In the genomic region with DNA sequence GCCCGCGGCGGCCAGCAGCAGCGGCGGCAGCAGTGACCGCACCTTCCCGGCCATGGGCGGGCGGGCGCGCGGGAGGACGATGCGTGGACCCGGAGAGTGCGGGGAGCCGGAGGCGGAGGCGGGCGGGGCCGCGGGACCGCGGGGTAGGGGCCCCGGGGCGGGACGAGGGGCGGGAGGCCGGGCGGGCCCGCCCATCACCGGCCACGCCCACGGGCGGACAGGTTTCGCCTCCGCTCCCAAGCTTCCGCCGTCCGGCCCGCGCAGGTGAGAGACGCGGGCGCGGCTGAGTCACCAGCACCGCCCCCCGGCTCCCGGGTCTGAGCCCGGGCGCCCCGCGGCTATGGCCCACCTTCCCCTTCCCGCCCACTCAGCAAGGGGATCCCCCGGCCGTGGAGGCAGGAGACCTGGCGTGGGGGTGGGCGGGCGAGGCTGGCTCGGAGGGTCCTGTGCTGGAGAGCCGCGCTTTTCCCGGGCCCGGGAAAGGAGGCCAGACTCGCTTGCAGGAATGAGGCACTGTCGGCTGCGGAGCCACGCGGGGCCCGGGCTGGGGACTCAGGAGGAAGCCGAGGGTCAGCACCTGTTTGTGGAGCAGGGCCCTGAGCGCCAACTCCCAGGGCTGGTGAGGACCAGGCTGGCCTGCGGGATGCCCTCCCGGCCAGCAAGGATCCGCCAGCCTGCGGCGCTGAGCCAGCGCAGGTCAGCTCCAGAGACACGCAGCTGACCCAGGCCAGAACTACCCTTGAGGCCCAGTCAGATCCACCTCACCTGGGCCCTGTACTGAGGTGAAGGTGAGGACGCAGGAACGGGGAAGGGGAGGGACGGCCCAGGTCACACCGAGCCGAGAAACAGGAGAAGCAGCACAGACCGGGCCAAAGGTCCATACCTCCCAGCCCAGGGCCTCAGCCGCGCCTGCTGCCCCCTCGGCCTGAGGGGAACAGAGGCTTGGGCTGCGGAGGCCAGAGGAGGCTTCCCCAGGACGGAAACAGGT, we compare ENCODE assay signal across 1 cellular context.
TF ChIP-seq lines count a peak whose summit lies in the region.

A gene (minus strand): TSS at position 118 of the 988 bp plus-strand sequence. CDS start 64 bp downstream, at position 54.

TF ChIP-seq in HepG2, 621 proteins besides CTCF, POLR2A, EP300 and RAD21 (continued from another document and continues in another):
- TF ChIP-seq ZFP90 (CRISPR knock-in tag; IDR thresholded peaks at IDR 0.05; ENCODE audit: borderline replicate concordance) (no peak), SIX1 (CRISPR knock-in tag; IDR thresholded peaks at IDR 0.05; ENCODE audit: borderline replicate concordance) (no peak), ZNF207 (IDR thresholded peaks at IDR 0.05; ENCODE audit: borderline replicate concordance) (no peak), THAP11 (CRISPR knock-in tag; IDR thresholded peaks at IDR 0.05) (no peak), NAIF1 (CRISPR knock-in tag; IDR thresholded peaks at IDR 0.05; ENCODE audit: borderline replicate concordance) (no peak), GATA4 (IDR thresholded peaks at IDR 0.05; ENCODE audit: borderline replicate concordance, low read depth) (peak; percentile 38; the same call in 1 of the 2 replicates), SRSF9 (IDR thresholded peaks at IDR 0.05; ENCODE audit: borderline replicate concordance, insufficient read depth, low read depth, low read length, poor library complexity, severe bottlenecking) (no peak), HOXA7 (CRISPR knock-in tag; IDR thresholded peaks at IDR 0.05) (no peak), ONECUT2 (CRISPR knock-in tag; IDR thresholded peaks at IDR 0.05) (no peak), ZNF205 (CRISPR knock-in tag; IDR thresholded peaks at IDR 0.05) (0 out of 2 replicates have a peak, but pooled peaks have one; percentile 20), KDM1A (CRISPR knock-in tag; IDR thresholded peaks at IDR 0.05) (no peak), ZNF749 (CRISPR knock-in tag; IDR thresholded peaks at IDR 0.05; ENCODE audit: borderline replicate concordance) (no peak), CREB1 (IDR thresholded peaks at IDR 0.05) (no peak), CREB1 (CRISPR knock-in tag; IDR thresholded peaks at IDR 0.05) (no peak), ZIK1 (CRISPR knock-in tag; IDR thresholded peaks at IDR 0.05; ENCODE audit: borderline replicate concordance, low read depth) (no peak), MIER3 (CRISPR knock-in tag; IDR thresholded peaks at IDR 0.05; ENCODE audit: borderline replicate concordance) (no peak; the same call in 1 of the 2 replicates), ZNF7 (CRISPR knock-in tag; IDR thresholded peaks at IDR 0.05) (no peak), NFATC3 (CRISPR knock-in tag; IDR thresholded peaks at IDR 0.05) (no peak), EZH2 (conservative IDR thresholded peaks at IDR 0.05; ENCODE audit: low read depth, low read length) (no peak), ZNF251 (CRISPR knock-in tag; IDR thresholded peaks at IDR 0.05) (peak; percentile 24; the same call in 1 of the 2 replicates), ZNF460 (CRISPR knock-in tag; IDR thresholded peaks at IDR 0.05; ENCODE audit: borderline replicate concordance) (no peak), MED13 (CRISPR knock-in tag; IDR thresholded peaks at IDR 0.05) (peak; percentile 78), ZNF367 (CRISPR knock-in tag; IDR thresholded peaks at IDR 0.05; ENCODE audit: borderline replicate concordance) (no peak), PCBP2 (optimal IDR thresholded peaks at IDR 0.05; ENCODE audit: low read depth, low read length, poor library complexity, severe bottlenecking) (no peak), ZNF383 (CRISPR knock-in tag; IDR thresholded peaks at IDR 0.05; ENCODE audit: borderline replicate concordance) (no peak), ZNF550 (CRISPR knock-in tag; IDR thresholded peaks at IDR 0.05; ENCODE audit: borderline replicate concordance) (no peak), ZNF33A (CRISPR knock-in tag; IDR thresholded peaks at IDR 0.05; ENCODE audit: borderline replicate concordance) (no peak), HES4 (CRISPR knock-in tag; IDR thresholded peaks at IDR 0.05; ENCODE audit: borderline replicate concordance) (peak; percentile 51; the same call in 1 of the 2 replicates), ZNF510 (CRISPR knock-in tag; IDR thresholded peaks at IDR 0.05; ENCODE audit: low read depth) (no peak), FOSL2 (CRISPR knock-in tag; IDR thresholded peaks at IDR 0.05) (peak; percentile 83), POLR2G (IDR thresholded peaks at IDR 0.05; ENCODE audit: low read depth, low read length) (peak; percentile 82), ZNF713 (CRISPR knock-in tag; IDR thresholded peaks at IDR 0.05) (no peak), JARID2 (CRISPR knock-in tag; IDR thresholded peaks at IDR 0.05; ENCODE audit: insufficient replicate concordance) (no peak), ZNF431 (CRISPR knock-in tag; IDR thresholded peaks at IDR 0.05; ENCODE audit: borderline replicate concordance, low read depth) (peak; percentile 84), MXI1 (IDR thresholded peaks at IDR 0.05; ENCODE audit: borderline replicate concordance, low read depth, low read length) (peak; percentile 44; the same call in 1 of the 3 replicates), ATF7-NPFF (CRISPR knock-in tag; IDR thresholded peaks at IDR 0.05; ENCODE audit: low read depth) (peak; percentile 52), SALL2 (CRISPR knock-in tag; IDR thresholded peaks at IDR 0.05) (0 out of 2 replicates have a peak, but pooled peaks have one; percentile 46), ZNF20 (CRISPR knock-in tag; IDR thresholded peaks at IDR 0.05) (no peak), AKAP8 (CRISPR knock-in tag; IDR thresholded peaks at IDR 0.05) (no peak)
- TF ChIP-seq, protein P1, sequence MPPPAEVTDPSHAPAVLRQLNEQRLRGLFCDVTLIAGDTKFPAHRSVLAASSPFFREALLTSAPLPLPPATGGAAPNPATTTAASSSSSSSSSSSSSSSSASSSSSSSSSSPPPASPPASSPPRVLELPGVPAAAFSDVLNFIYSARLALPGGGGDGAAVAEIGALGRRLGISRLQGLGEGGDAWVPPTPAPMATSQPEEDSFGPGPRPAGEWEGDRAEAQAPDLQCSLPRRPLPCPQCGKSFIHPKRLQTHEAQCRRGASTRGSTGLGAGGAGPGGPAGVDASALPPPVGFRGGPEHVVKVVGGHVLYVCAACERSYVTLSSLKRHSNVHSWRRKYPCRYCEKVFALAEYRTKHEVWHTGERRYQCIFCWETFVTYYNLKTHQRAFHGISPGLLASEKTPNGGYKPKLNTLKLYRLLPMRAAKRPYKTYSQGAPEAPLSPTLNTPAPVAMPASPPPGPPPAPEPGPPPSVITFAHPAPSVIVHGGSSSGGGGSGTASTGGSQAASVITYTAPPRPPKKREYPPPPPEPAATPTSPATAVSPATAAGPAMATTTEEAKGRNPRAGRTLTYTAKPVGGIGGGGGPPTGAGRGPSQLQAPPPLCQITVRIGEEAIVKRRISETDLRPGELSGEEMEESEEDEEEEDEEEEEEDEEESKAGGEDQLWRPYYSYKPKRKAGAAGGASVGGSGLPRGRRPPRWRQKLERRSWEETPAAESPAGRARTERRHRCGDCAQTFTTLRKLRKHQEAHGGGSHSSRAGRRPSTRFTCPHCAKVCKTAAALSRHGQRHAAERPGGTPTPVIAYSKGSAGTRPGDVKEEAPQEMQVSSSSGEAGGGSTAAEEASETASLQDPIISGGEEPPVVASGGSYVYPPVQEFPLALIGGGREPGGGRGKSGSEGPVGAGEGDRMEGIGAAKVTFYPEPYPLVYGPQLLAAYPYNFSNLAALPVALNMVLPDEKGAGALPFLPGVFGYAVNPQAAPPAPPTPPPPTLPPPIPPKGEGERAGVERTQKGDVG (CRISPR knock-in tag; IDR thresholded peaks at IDR 0.05; ENCODE audit: borderline replicate concordance): no peak
- TF ChIP-seq, protein P2, sequence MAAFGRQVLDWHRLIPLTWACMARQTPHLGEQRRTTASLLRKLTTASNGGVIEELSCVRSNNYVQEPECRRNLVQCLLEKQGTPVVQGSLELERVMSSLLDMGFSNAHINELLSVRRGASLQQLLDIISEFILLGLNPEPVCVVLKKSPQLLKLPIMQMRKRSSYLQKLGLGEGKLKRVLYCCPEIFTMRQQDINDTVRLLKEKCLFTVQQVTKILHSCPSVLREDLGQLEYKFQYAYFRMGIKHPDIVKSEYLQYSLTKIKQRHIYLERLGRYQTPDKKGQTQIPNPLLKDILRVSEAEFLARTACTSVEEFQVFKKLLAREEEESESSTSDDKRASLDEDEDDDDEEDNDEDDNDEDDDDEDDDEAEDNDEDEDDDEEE (CRISPR knock-in tag; IDR thresholded peaks at IDR 0.05): no peak
- TF ChIP-seq, protein P3, sequence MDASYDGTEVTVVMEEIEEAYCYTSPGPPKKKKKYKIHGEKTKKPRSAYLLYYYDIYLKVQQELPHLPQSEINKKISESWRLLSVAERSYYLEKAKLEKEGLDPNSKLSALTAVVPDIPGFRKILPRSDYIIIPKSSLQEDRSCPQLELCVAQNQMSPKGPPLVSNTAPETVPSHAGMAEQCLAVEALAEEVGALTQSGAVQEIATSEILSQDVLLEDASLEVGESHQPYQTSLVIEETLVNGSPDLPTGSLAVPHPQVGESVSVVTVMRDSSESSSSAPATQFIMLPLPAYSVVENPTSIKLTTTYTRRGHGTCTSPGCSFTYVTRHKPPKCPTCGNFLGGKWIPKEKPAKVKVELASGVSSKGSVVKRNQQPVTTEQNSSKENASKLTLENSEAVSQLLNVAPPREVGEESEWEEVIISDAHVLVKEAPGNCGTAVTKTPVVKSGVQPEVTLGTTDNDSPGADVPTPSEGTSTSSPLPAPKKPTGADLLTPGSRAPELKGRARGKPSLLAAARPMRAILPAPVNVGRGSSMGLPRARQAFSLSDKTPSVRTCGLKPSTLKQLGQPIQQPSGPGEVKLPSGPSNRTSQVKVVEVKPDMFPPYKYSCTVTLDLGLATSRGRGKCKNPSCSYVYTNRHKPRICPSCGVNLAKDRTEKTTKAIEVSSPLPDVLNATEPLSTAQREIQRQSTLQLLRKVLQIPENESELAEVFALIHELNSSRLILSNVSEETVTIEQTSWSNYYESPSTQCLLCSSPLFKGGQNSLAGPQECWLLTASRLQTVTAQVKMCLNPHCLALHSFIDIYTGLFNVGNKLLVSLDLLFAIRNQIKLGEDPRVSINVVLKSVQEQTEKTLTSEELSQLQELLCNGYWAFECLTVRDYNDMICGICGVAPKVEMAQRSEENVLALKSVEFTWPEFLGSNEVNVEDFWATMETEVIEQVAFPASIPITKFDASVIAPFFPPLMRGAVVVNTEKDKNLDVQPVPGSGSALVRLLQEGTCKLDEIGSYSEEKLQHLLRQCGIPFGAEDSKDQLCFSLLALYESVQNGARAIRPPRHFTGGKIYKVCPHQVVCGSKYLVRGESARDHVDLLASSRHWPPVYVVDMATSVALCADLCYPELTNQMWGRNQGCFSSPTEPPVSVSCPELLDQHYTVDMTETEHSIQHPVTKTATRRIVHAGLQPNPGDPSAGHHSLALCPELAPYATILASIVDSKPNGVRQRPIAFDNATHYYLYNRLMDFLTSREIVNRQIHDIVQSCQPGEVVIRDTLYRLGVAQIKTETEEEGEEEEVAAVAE (CRISPR knock-in tag; IDR thresholded peaks at IDR 0.05; ENCODE audit: borderline replicate concordance): 0 out of 2 replicates have a peak, but pooled peaks have one; percentile 23
- TF ChIP-seq, protein P4, sequence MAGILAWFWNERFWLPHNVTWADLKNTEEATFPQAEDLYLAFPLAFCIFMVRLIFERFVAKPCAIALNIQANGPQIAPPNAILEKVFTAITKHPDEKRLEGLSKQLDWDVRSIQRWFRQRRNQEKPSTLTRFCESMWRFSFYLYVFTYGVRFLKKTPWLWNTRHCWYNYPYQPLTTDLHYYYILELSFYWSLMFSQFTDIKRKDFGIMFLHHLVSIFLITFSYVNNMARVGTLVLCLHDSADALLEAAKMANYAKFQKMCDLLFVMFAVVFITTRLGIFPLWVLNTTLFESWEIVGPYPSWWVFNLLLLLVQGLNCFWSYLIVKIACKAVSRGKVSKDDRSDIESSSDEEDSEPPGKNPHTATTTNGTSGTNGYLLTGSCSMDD (CRISPR knock-in tag; IDR thresholded peaks at IDR 0.05): 0 out of 2 replicates have a peak, but pooled peaks have one; percentile 20
- TF ChIP-seq, protein P5, sequence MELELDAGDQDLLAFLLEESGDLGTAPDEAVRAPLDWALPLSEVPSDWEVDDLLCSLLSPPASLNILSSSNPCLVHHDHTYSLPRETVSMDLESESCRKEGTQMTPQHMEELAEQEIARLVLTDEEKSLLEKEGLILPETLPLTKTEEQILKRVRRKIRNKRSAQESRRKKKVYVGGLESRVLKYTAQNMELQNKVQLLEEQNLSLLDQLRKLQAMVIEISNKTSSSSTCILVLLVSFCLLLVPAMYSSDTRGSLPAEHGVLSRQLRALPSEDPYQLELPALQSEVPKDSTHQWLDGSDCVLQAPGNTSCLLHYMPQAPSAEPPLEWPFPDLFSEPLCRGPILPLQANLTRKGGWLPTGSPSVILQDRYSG (CRISPR knock-in tag; IDR thresholded peaks at IDR 0.05): no peak
- TF ChIP-seq, protein P6, sequence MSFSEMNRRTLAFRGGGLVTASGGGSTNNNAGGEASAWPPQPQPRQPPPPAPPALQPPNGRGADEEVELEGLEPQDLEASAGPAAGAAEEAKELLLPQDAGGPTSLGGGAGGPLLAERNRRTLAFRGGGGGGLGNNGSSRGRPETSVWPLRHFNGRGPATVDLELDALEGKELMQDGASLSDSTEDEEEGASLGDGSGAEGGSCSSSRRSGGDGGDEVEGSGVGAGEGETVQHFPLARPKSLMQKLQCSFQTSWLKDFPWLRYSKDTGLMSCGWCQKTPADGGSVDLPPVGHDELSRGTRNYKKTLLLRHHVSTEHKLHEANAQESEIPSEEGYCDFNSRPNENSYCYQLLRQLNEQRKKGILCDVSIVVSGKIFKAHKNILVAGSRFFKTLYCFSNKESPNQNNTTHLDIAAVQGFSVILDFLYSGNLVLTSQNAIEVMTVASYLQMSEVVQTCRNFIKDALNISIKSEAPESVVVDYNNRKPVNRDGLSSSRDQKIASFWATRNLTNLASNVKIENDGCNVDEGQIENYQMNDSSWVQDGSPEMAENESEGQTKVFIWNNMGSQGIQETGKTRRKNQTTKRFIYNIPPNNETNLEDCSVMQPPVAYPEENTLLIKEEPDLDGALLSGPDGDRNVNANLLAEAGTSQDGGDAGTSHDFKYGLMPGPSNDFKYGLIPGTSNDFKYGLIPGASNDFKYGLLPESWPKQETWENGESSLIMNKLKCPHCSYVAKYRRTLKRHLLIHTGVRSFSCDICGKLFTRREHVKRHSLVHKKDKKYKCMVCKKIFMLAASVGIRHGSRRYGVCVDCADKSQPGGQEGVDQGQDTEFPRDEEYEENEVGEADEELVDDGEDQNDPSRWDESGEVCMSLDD (CRISPR knock-in tag; IDR thresholded peaks at IDR 0.05; ENCODE audit: borderline replicate concordance): peak; percentile 49; the same call in 1 of the 2 replicates
- TF ChIP-seq, protein P7, sequence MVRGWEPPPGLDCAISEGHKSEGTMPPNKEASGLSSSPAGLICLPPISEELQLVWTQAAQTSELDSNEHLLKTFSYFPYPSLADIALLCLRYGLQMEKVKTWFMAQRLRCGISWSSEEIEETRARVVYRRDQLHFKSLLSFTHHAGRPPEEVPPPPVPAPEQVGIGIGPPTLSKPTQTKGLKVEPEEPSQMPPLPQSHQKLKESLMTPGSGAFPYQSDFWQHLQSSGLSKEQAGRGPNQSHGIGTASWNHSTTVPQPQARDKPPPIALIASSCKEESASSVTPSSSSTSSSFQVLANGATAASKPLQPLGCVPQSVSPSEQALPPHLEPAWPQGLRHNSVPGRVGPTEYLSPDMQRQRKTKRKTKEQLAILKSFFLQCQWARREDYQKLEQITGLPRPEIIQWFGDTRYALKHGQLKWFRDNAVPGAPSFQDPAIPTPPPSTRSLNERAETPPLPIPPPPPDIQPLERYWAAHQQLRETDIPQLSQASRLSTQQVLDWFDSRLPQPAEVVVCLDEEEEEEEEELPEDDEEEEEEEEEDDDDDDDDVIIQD (CRISPR knock-in tag; IDR thresholded peaks at IDR 0.05; ENCODE audit: low read depth): no peak
- TF ChIP-seq, protein P8, sequence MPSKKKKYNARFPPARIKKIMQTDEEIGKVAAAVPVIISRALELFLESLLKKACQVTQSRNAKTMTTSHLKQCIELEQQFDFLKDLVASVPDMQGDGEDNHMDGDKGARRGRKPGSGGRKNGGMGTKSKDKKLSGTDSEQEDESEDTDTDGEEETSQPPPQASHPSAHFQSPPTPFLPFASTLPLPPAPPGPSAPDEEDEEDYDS (CRISPR knock-in tag; IDR thresholded peaks at IDR 0.05): peak; percentile 70; the same call in 1 of the 2 replicates
